Comparison of ENCODE assay signal across 8 cellular contexts in the genomic region with DNA sequence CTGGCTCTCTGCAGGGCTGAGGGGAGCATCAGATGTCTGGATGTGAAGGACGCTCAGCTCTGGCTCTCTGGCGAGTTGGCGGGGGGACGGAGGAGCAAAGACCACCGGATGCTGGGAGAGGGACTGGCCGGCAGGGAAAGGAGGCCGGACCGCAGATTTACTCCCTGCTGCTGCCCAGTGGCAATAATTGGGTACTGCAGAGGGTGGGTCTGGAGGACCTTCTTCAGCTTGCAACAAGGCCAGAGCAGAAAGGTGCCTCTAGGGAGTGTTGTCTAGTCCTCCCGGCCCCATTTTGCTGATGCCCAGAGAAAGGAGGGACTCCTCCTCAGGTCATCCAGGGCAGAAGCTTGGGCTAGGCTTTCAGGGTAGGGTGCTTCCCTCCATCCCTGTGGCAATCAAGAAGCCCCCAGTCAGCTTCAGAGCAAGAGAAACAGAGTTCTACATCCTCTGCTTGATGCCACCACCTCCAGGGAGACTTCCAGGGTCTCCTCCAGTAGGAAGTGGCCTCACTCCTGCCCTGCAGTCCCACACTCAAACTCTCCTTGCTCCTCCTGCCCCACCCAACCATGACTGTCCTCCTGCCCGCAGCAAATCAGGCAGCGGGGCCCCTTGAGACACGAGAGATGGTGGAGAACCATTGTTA. TPM values are rescaled to one million over a fixed set of nuclear protein-coding genes. Genes with fewer than 3 reads are reported as not detected.
DNase-seq lines count a peak whose midpoint lies in the region; ATAC-seq and TF ChIP-seq lines count a peak whose summit lies in the region.

No MANE protein-coding gene starts in this region.

- H3K4me2 ChIP-seq in H9 (ENCODE audit: insufficient read depth, insufficient read length, low read length): no peak overlapping the region

- CTCF ChIA-PET in CD4-positive, alpha-beta T cell (lab: Charles Lee): interaction anchor here (1.2 kb wide), 2 partner anchors 27 to 47 kb away, joined by 3 to 4 read pairs; no protein-coding TSS in a partner anchor

- H3K23ac ChIP-seq in H9 (ENCODE audit: insufficient read length, low read depth, low read length): no peak overlapping the region

- no peaks in the 10 kb centered on the region for H3K36me3 Mint-ChIP-seq in CD4-positive, alpha-beta T cell (ENCODE audit: low read depth)
- H3K36me3 Mint-ChIP-seq in H9 (ENCODE audit: insufficient read depth in 1 of 3, low read depth in 3 of 3): peaks cover 0 to 2% (median 0%) of the 10 kb centered on the region in 3 experiments; a peak in 2 of 7 replicates

- intact Hi-C loops in CD4-positive, alpha-beta T cell (cut with DNase I, micrococcal nuclease): no loop called here

- POLR2A ChIA-PET in CD4-positive, alpha-beta T cell (lab: Charles Lee): no interaction called here

- no peak overlapping the region for H4K8ac ChIP-seq in H9 (replicated peaks; ENCODE audit: insufficient read length, low read depth, low read length)

- H2BK20ac ChIP-seq in H9 (ENCODE audit: low read depth, low read length, poor library complexity, severe bottlenecking): no peak overlapping the region

- no peak overlapping the region for H3K4me3 Mint-ChIP-seq in CD4-positive, alpha-beta T cell
- H3K4me3 Mint-ChIP-seq in H9: no peak overlapping the region

- no peak overlapping the region for H2AFZ ChIP-seq in H9 (ENCODE audit: low read length)

- no peak overlapping the region for H3K14ac ChIP-seq in H9 (ENCODE audit: insufficient read depth, low read length)

- TF ChIP-seq CTCF in CD4-positive, alpha-beta T cell (IDR thresholded peaks at IDR 0.05): peak; percentile 53
- peak; percentile 83 for TF ChIP-seq CTCF in H9 (conservative IDR thresholded peaks at IDR 0.05)
- peak in 1 of 3 donors; percentile 77 for TF ChIP-seq CTCF in omental fat pad (IDR thresholded peaks at IDR 0.05)

- H4K5ac ChIP-seq in H9 (ENCODE audit: insufficient read length, low read depth, low read length): no peak overlapping the region

- no peaks in the 10 kb centered on the region for H3K27me3 ChIP-seq in CD4-positive, alpha-beta T cell (ENCODE audit: control insufficient read depth, insufficient read depth, low read length)
- H3K27me3 ChIP-seq in H9 (ENCODE audit: insufficient read depth, low read length): no peaks in the 10 kb centered on the region

- H2BK15ac ChIP-seq in H9 (ENCODE audit: low read depth, low read length): no peak overlapping the region

- H3K27me3 Mint-ChIP-seq in CD4-positive, alpha-beta T cell: no peaks in the 10 kb centered on the region
- peaks cover 6% of the 10 kb centered on the region for H3K27me3 Mint-ChIP-seq in H9 (ENCODE audit: low read depth)

- H4K91ac ChIP-seq in H9 (ENCODE audit: insufficient read length, low read depth, low read length): no peak overlapping the region

- H3K9me3 Mint-ChIP-seq in CD4-positive, alpha-beta T cell: no peaks in the 10 kb centered on the region
- H3K9me3 Mint-ChIP-seq in H9: no peaks in the 10 kb centered on the region

- peak in 8 of 10 experiments; percentile 18 to 44 (median 22) for DNase-seq in CD4-positive, alpha-beta T cell
- peak; percentile 91 for DNase-seq in H9
- peak; percentile 83 for DNase-seq in OCI-M1 (lab: John Stamatoyannopoulos, UW)
- DNase-seq in activated T-cell treated with anti-CD3 and anti-CD28 coated beads, Interleukin-2, amount 50 U/mL, for 48 hours: peak; percentile 63 to 75
- DNase-seq in foreskin melanocyte: peak; percentile 59
- DNase-seq in omental fat pad (ENCODE audit: low spot score): peak; percentile 55

- peak; percentile 64 for ATAC-seq in CD4-positive, alpha-beta T cell (ENCODE audit: poor library complexity)
- peak; percentile 38 for ATAC-seq in omental fat pad (ENCODE audit: low FRiP score)
- no peak for ATAC-seq in HG03460 (IDR thresholded peaks at IDR 0.05; ENCODE audit: unreplicated experiment)
- ATAC-seq in GM18502 (IDR thresholded peaks at IDR 0.05; ENCODE audit: poor library complexity, unreplicated experiment): no peak

- no peaks in the 10 kb centered on the region for H4K20me1 ChIP-seq in H9 (ENCODE audit: control insufficient read depth, insufficient read depth, insufficient read length)

- no peaks in the 10 kb centered on the region for H3K79me1 ChIP-seq in H9 (ENCODE audit: insufficient read depth, low read depth, low read length, poor library complexity, severe bottlenecking)

- H3K4me1 ChIP-seq in H9 (ENCODE audit: insufficient read depth, low read length): no peaks in the 10 kb centered on the region; the same call in 1 of the 2 replicates

- H3K9ac ChIP-seq in H9 (ENCODE audit: extremely low read depth, insufficient read length, low read length): no peak overlapping the region

- no peak overlapping the region for H2BK5ac ChIP-seq in H9 (ENCODE audit: insufficient read length, low read length)

- no peaks in the 10 kb centered on the region for H3K79me2 ChIP-seq in H9 (ENCODE audit: insufficient read depth, low read length)

- H3T11ph ChIP-seq in H9 (ENCODE audit: low read length): no peak overlapping the region

- H3K27ac ChIP-seq in CD4-positive, alpha-beta T cell (ENCODE audit: low read depth, low read length): no peak overlapping the region
- H3K27ac ChIP-seq in H9 (ENCODE audit: insufficient read length, low read depth, low read length): no peak overlapping the region

- no peak overlapping the region for H3K18ac ChIP-seq in H9 (ENCODE audit: insufficient read length, low read depth, low read length)

- no peak overlapping the region for H2BK12ac ChIP-seq in H9 (ENCODE audit: insufficient read length, low read depth, low read length)

- WGBS in H9 (ENCODE audit: extremely low coverage, insufficient read length, low lambda C conversion rate): no CpG with 5 or more reads among the region's 12 CpGs

- no peak overlapping the region for H2AK5ac ChIP-seq in H9 (ENCODE audit: insufficient read length, low read length)

- no peaks in the 10 kb centered on the region for H3K9me3 ChIP-seq in CD4-positive, alpha-beta T cell (ENCODE audit: control insufficient read depth, low read length)
- H3K9me3 ChIP-seq in H9 (ENCODE audit: control insufficient read depth, low read depth, low read length): no peaks in the 10 kb centered on the region

- no peak overlapping the region for H2BK120ac ChIP-seq in H9 (ENCODE audit: low read depth, low read length, poor library complexity, severe bottlenecking)

- peaks cover 3% of the 10 kb centered on the region for H3K23me2 ChIP-seq in H9 (ENCODE audit: insufficient read length, low read depth, low read length, poor library complexity, severe bottlenecking)

- peaks cover 12% of the 10 kb centered on the region for H3K4me1 Mint-ChIP-seq in CD4-positive, alpha-beta T cell (ENCODE audit: low read depth)
- H3K4me1 Mint-ChIP-seq in H9: peaks cover 30 to 36% of the 10 kb centered on the region in 2 experiments

- H3K4ac ChIP-seq in H9 (ENCODE audit: low read depth, low read length): no peak overlapping the region

- H3K56ac ChIP-seq in H9 (ENCODE audit: insufficient read length, low read depth, low read length): no peak overlapping the region

- H3K27ac Mint-ChIP-seq in CD4-positive, alpha-beta T cell: no peak overlapping the region
- no peak overlapping the region; a peak in 1 of 7 replicates for H3K27ac Mint-ChIP-seq in H9

RNA-seq across cellular contexts. Expression of a gene that starts 20.3 kb away (rescaled TPM):
- not detected for total RNA-seq in CD4-positive, alpha-beta T cell
- total RNA-seq in H9 (2021) (2.0 and 2.1 TPM in 2 replicates), omental fat pad (100 to 1,000 TPM in 1 of 4 donors, 10 to 100 TPM in 3; 29.9 to 144 (median 49.7) TPM)

Comparison
In these comparisons a context has a peak if more than half of its experiments do, and no peak if none do; other contexts are left out.
1. ATAC-seq: peak in CD4-positive, alpha-beta T cell (single experiment) and omental fat pad (single experiment); none in HG03460 (single experiment) and GM18502 (single experiment).
2. DNase-seq: peak in every context shown above with its lines; median percentile 91 in H9; 83 in OCI-M1; 69 in activated T-cell treated with anti-CD3 and anti-CD28 coated beads, Interleukin-2, amount 50 U/mL, for 48 hours; 59 in foreskin melanocyte; 55 in omental fat pad; 22 in CD4-positive, alpha-beta T cell.